Comparison of ENCODE assay signal across 18 cellular contexts in the genomic region with DNA sequence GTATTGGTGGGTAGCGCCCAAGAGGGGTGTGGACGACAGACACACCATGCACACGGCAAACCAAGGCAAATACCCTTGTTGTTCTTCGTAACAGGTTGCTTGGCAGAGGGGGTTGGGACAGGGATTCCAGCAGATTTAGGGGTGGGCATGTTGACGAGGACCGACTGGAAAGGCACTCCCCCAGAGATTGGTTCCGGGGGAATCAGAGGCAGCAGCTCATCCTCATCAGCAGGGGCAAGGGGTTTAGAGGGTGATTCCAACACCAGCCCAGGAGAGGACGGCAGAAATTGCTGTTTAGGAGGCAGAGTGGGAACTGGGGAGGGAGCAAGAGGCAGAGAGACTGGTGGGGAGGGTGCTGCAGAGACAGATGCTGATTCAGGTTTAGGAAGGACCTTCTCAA. TPM values are rescaled to one million over a fixed set of nuclear protein-coding genes. Genes with fewer than 3 reads are reported as not detected.
A peak's percentile ranks its signal among the peaks of the same experiment; 100 is the strongest.
DNase-seq lines count a peak whose midpoint lies in the region; ATAC-seq and TF ChIP-seq lines count a peak whose summit lies in the region.
"Had no signal": no experiment of that assay in that cellular context is flagged by ENCODE, and none has a peak within 500 bp of the region (broad histone marks: within the 10 kb centered on the region; RNA-seq: fewer than 3 reads in every experiment).

No MANE protein-coding gene starts in this region.

- H3K9me3 ChIP-seq in endodermal cell (ENCODE audit: control insufficient read depth, low read length), result no peaks in the 10 kb centered on the region
- H3K9me3 ChIP-seq: adrenal gland, left ventricle myocardium inferior had no signal

- no peaks in the 10 kb centered on the region for H3K4me1 ChIP-seq in endodermal cell (ENCODE audit: control insufficient read depth, insufficient read depth, low read length)

- no peak overlapping the region for H3K9ac ChIP-seq in endodermal cell (ENCODE audit: extremely low read depth, low read length, poor library complexity, severe bottlenecking)

- no peak overlapping the region for H3K4me3 Mint-ChIP-seq in activated T-cell treated with anti-CD3 and anti-CD28 coated beads, Interleukin-2, amount 50 U/mL, for 24 hours
- H3K4me3 Mint-ChIP-seq in activated T-cell treated with anti-CD3 and anti-CD28 coated beads, Interleukin-2, amount 50 U/mL, for 4 hours, result no peak overlapping the region
- no peak overlapping the region for H3K4me3 Mint-ChIP-seq in endodermal cell
- no peak overlapping the region for H3K4me3 Mint-ChIP-seq in stimulated activated memory B cell treated with anti-CD40 and anti-IgM and Interleukin-4, amounts not matched to agents 10 μg/mL and 1 μg/mL and 100 μg/mL, for 72 hours
- H3K4me3 Mint-ChIP-seq: T-helper 1 cell treated with Interleukin-12 subunit alpha and Interleukin-12 subunit beta and Interleukin-4 antibody, amounts not matched to agents 30 μg/mL and 1 μg/mL, for 36 hours had no signal

- H3K27me3 Mint-ChIP-seq in activated T-cell treated with anti-CD3 and anti-CD28 coated beads, Interleukin-2, amount 50 U/mL, for 24 hours, result no peaks in the 10 kb centered on the region
- H3K27me3 Mint-ChIP-seq in activated T-cell treated with anti-CD3 and anti-CD28 coated beads, Interleukin-2, amount 50 U/mL, for 4 hours (ENCODE audit: low read depth), result no peaks in the 10 kb centered on the region
- H3K27me3 Mint-ChIP-seq in endodermal cell (ENCODE audit: insufficient read depth), result no peaks in the 10 kb centered on the region
- H3K27me3 Mint-ChIP-seq in stimulated activated memory B cell treated with anti-CD40 and anti-IgM and Interleukin-4, amounts not matched to agents 10 μg/mL and 1 μg/mL and 100 μg/mL, for 72 hours, result no peaks in the 10 kb centered on the region

- H3K4me3 ChIP-seq in endodermal cell (ENCODE audit: low read length), result no peak overlapping the region
- H3K4me3 ChIP-seq: adrenal gland, left ventricle myocardium inferior, skin epidermis had no signal

- H3K27me3 ChIP-seq in endodermal cell (ENCODE audit: control insufficient read depth, insufficient read depth, low read length, poor library complexity, severe bottlenecking), result no peaks in the 10 kb centered on the region
- H3K27me3 ChIP-seq: adrenal gland had no signal

- no peak for ATAC-seq in activated T-cell treated with anti-CD3 and anti-CD28 coated beads, Interleukin-2, amount 50 U/mL, for 4 hours
- ATAC-seq in stimulated activated memory B cell treated with anti-CD40 and anti-IgM and Interleukin-4, amounts not matched to agents 10 μg/mL and 1 μg/mL and 100 μg/mL, for 72 hours, result no peak
- no peak for ATAC-seq in HG03196 (IDR thresholded peaks at IDR 0.05; ENCODE audit: unreplicated experiment)
- ATAC-seq: Panc1 had no signal

- H3K36me3 ChIP-seq in endodermal cell (ENCODE audit: control insufficient read depth, insufficient read depth, low read length), result peaks cover 81% of the 10 kb centered on the region

- TF ChIP-seq CTCF in RWPE1 (conservative IDR thresholded peaks at IDR 0.05; ENCODE audit: low read depth), result no peak
- TF ChIP-seq CTCF in endodermal cell (conservative IDR thresholded peaks at IDR 0.05), result no peak

- peaks cover 50% of the 10 kb centered on the region for H3K4me1 Mint-ChIP-seq in activated T-cell treated with anti-CD3 and anti-CD28 coated beads, Interleukin-2, amount 50 U/mL, for 24 hours (ENCODE audit: low read depth)
- peaks cover 45% of the 10 kb centered on the region for H3K4me1 Mint-ChIP-seq in activated T-cell treated with anti-CD3 and anti-CD28 coated beads, Interleukin-2, amount 50 U/mL, for 4 hours (ENCODE audit: low read depth)
- peaks cover 31% of the 10 kb centered on the region for H3K4me1 Mint-ChIP-seq in endodermal cell
- H3K4me1 Mint-ChIP-seq in stimulated activated memory B cell treated with anti-CD40 and anti-IgM and Interleukin-4, amounts not matched to agents 10 μg/mL and 1 μg/mL and 100 μg/mL, for 72 hours, result peaks cover 46% of the 10 kb centered on the region

- H3K27ac ChIP-seq in RWPE1 (peak overlapping the region; percentile 45), endodermal cell (ENCODE audit: low read depth, low read length) (no peak overlapping the region)
- H3K27ac ChIP-seq: left ventricle myocardium inferior had no signal

- DNase-seq in activated T-cell treated with anti-CD3 and anti-CD28 coated beads, Interleukin-2, amount 50 U/mL, for 24 hours, result no peak
- no peak for DNase-seq in activated T-cell treated with anti-CD3 and anti-CD28 coated beads, Interleukin-2, amount 50 U/mL, for 4 hours
- DNase-seq in RWPE1 (ENCODE audit: low spot score), result no peak
- DNase-seq in endodermal cell, result no peak
- no peak for DNase-seq in NCI-H1092 treated with DMSO at 0.1 percent for 48 hours (lab: John Stamatoyannopoulos, UW)
- DNase-seq in A172 (ENCODE audit: low spot score), result no peak
- DNase-seq: activated CD4-positive, alpha-beta T cell treated with anti-CD3 and anti-CD28 coated beads, Interleukin-2, amount 50 U/mL, for 4 hours; cortex of kidney; DMS53; left ventricle myocardium inferior; NCI-H1417; NCI-H524 had no signal

- H3K9me3 Mint-ChIP-seq in activated T-cell treated with anti-CD3 and anti-CD28 coated beads, Interleukin-2, amount 50 U/mL, for 24 hours, result no peaks in the 10 kb centered on the region
- no peaks in the 10 kb centered on the region for H3K9me3 Mint-ChIP-seq in activated T-cell treated with anti-CD3 and anti-CD28 coated beads, Interleukin-2, amount 50 U/mL, for 4 hours
- H3K9me3 Mint-ChIP-seq in endodermal cell, result no peaks in the 10 kb centered on the region
- H3K9me3 Mint-ChIP-seq in stimulated activated memory B cell treated with anti-CD40 and anti-IgM and Interleukin-4, amounts not matched to agents 10 μg/mL and 1 μg/mL and 100 μg/mL, for 72 hours, result no peaks in the 10 kb centered on the region
- H3K9me3 Mint-ChIP-seq: T-helper 1 cell treated with Interleukin-12 subunit alpha and Interleukin-12 subunit beta and Interleukin-4 antibody, amounts not matched to agents 30 μg/mL and 1 μg/mL, for 36 hours had no signal

- peak overlapping the region; percentile 89 for H3K27ac Mint-ChIP-seq in activated T-cell treated with anti-CD3 and anti-CD28 coated beads, Interleukin-2, amount 50 U/mL, for 24 hours
- H3K27ac Mint-ChIP-seq in endodermal cell, result peak overlapping the region; percentile 62
- H3K27ac Mint-ChIP-seq in stimulated activated memory B cell treated with anti-CD40 and anti-IgM and Interleukin-4, amounts not matched to agents 10 μg/mL and 1 μg/mL and 100 μg/mL, for 72 hours, result peak overlapping the region; percentile 68

- POLR2A ChIA-PET in RWPE1 (lab: Yijun Ruan, JAX; ENCODE audit: low non-redundant PET), result no interaction called here

- CTCF ChIA-PET in RWPE1 (lab: Yijun Ruan, JAX), result interaction anchor here (0.6 kb wide), 1 partner anchor 212 kb away, joined by 3 read pairs; no protein-coding TSS in a partner anchor

- 90 to 96% methylated on average over 6 to 8 of the region's 8 CpGs for WGBS in endodermal cell (ENCODE audit: insufficient coverage in 1 of 2, insufficient read length in 1 of 2), 2 experiments

- peaks cover 88% of the 10 kb centered on the region for H3K36me3 Mint-ChIP-seq in activated T-cell treated with anti-CD3 and anti-CD28 coated beads, Interleukin-2, amount 50 U/mL, for 24 hours (ENCODE audit: low read depth)
- H3K36me3 Mint-ChIP-seq in activated T-cell treated with anti-CD3 and anti-CD28 coated beads, Interleukin-2, amount 50 U/mL, for 4 hours (ENCODE audit: insufficient read depth), result peaks cover 63% of the 10 kb centered on the region
- H3K36me3 Mint-ChIP-seq in endodermal cell (ENCODE audit: low read depth), result peaks cover 77% of the 10 kb centered on the region
- H3K36me3 Mint-ChIP-seq in stimulated activated memory B cell treated with anti-CD40 and anti-IgM and Interleukin-4, amounts not matched to agents 10 μg/mL and 1 μg/mL and 100 μg/mL, for 72 hours, result peaks cover 69% of the 10 kb centered on the region

RNA-seq across cellular contexts. Expression of gene NACA, which starts 9.3 kb away (rescaled TPM):
- total RNA-seq in activated T-cell treated with anti-CD3 and anti-CD28 coated beads, Interleukin-2, amount 50 U/mL, for 4 hours, result 1,000 to 10,000 TPM; 1,078 to 1,189 (median 1,154) TPM
- 100 to 1,000 TPM; 817 to 958 TPM for total RNA-seq in endodermal cell
- 1,626 TPM for polyA plus RNA-seq in endodermal cell (2013, experiment 1 of 2)
- polyA plus RNA-seq in endodermal cell (2013, experiment 2 of 2), result 1,491 TPM
- total RNA-seq in A172 (2014; rRNA removed; shearing (Covaris generic)), result 1,709 and 1,797 TPM in 2 replicates

RNA-seq across cellular contexts. Expression of gene PTGES3, which starts 27.7 kb away (rescaled TPM):
- 100 to 1,000 TPM; 343 to 400 (median 399) TPM for total RNA-seq in activated T-cell treated with anti-CD3 and anti-CD28 coated beads, Interleukin-2, amount 50 U/mL, for 4 hours
- total RNA-seq in endodermal cell, result 100 to 1,000 TPM; 275 to 320 TPM
- polyA plus RNA-seq in endodermal cell (2013, experiment 1 of 2), result 328 TPM
- polyA plus RNA-seq in endodermal cell (2013, experiment 2 of 2), result 314 TPM
- 188 and 222 TPM in 2 replicates for total RNA-seq in A172 (2014; rRNA removed; shearing (Covaris generic))

RNA-seq across cellular contexts. Expression of gene PRIM1, which starts 36.3 kb away (rescaled TPM):
- total RNA-seq in activated T-cell treated with anti-CD3 and anti-CD28 coated beads, Interleukin-2, amount 50 U/mL, for 4 hours, result 10 to 100 TPM; 56.0 to 68.2 (median 60.1) TPM
- total RNA-seq in endodermal cell, result 10 to 100 TPM; 34.8 to 44.2 TPM
- polyA plus RNA-seq in endodermal cell (2013, experiment 1 of 2), result 50.0 TPM
- 46.0 TPM for polyA plus RNA-seq in endodermal cell (2013, experiment 2 of 2)
- 32.6 and 45.6 TPM in 2 replicates for total RNA-seq in A172 (2014; rRNA removed; shearing (Covaris generic))

RNA-seq across cellular contexts. Expression of gene HSD17B6, which starts 47.3 kb away (rescaled TPM):
- 1 to 10 TPM; 1.3 to 3.2 (median 1.9) TPM for total RNA-seq in activated T-cell treated with anti-CD3 and anti-CD28 coated beads, Interleukin-2, amount 50 U/mL, for 4 hours
- under 1 TPM; 0.57 to 0.89 TPM for total RNA-seq in endodermal cell
- polyA plus RNA-seq in endodermal cell (2013, experiment 1 of 2), result 3.2 TPM
- 1.4 TPM for polyA plus RNA-seq in endodermal cell (2013, experiment 2 of 2)
- total RNA-seq in A172 (2014; rRNA removed; shearing (Covaris generic)), result 3.7 and 13.8 TPM in 2 replicates
- total RNA-seq: left ventricle myocardium inferior had no signal
